1 cellular context compared by ENCODE assay signal in the genomic region with DNA sequence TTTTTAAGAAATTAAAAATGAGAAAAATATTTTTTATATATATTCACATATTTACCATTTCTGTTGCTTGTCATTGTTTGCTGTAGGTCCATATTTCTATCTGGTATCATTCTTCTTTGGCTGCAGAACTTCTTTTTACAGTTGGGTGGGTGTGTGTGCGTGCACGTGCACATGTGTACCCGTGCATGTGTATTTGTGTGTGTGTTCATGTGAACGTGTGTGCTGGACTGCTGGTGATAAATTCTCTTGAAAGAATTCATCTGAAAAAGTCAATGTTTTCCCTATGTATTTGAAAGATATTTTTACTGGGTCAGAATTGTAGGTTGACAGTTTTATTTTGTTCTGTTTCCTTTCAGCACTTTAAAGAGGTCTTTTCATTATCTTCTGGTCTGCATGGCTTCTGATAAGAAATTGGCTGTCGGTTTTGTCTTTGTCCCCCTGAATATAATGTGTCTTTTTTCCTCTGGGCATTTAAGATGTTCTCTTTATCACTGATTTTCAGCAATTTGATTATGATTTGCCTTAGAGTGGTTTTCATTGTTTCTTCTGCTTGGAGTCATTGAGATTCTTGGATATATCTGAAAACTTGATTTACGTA.
TF ChIP-seq lines count a peak whose summit lies in the region.

No MANE protein-coding gene starts in this region.

TF ChIP-seq in HEK293T, 16 proteins besides CTCF, POLR2A, EP300 and RAD21 (continued from another document):
- TF ChIP-seq, protein P1, sequence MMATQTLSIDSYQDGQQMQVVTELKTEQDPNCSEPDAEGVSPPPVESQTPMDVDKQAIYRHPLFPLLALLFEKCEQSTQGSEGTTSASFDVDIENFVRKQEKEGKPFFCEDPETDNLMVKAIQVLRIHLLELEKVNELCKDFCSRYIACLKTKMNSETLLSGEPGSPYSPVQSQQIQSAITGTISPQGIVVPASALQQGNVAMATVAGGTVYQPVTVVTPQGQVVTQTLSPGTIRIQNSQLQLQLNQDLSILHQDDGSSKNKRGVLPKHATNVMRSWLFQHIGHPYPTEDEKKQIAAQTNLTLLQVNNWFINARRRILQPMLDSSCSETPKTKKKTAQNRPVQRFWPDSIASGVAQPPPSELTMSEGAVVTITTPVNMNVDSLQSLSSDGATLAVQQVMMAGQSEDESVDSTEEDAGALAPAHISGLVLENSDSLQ (IDR thresholded peaks at IDR 0.05) = no peak
- TF ChIP-seq TARDBP (IDR thresholded peaks at IDR 0.05) (no peak), BHLHE40 (IDR thresholded peaks at IDR 0.05; ENCODE audit: borderline replicate concordance) (no peak), SP1 (IDR thresholded peaks at IDR 0.05) (no peak), NFRKB (IDR thresholded peaks at IDR 0.05) (no peak), FOXA1 (IDR thresholded peaks at IDR 0.05) (no peak), ZNF384 (IDR thresholded peaks at IDR 0.05) (no peak), ARNT (IDR thresholded peaks at IDR 0.05) (no peak), ELF4 (IDR thresholded peaks at IDR 0.05) (no peak), FOXK2 (IDR thresholded peaks at IDR 0.05) (no peak), HDGF (IDR thresholded peaks at IDR 0.05; ENCODE audit: borderline replicate concordance) (no peak)
